In the genomic region with DNA sequence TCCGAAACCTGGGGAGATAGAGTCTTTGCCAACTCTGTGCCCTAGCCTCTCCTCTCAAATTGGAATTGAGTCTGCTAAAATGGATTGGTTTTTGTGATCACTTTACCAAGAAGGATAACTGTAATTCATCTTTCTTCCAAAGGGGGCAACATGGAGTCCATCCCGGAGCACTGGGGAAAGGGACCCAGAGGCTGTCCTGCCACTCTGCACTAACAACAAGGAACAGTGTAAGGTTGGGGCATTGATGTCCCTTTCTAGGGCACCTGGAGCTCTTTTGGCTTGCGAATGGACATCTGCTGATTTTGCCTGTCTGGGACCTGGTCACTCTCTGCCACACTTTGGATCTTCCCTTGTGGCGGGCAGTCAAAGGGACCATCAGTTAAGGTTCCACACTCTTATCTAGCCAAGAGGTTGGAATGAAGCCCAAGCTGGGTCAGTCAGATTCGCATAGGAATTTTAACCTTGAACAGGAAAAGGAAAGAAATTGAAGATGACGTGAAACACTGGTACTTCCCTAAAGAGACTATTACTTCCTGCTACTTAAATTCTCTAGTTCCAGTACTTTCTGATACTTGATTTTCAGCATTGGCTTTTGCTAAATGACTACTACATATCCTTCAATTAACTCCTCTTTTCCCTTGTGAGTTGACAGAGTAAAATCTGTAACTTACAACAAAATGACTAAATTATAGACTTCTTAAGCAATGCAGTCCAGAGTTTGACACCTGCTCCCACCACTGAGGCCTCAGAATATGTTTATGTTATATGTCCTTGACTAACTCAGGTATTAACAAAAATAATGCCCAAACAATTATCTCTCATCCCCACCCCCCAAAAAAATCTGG, we compare ENCODE assay signal across 8 cellular contexts.
A peak's percentile ranks its signal among the peaks of the same experiment; 100 is the strongest.
DNase-seq lines count a peak whose midpoint lies in the region; ATAC-seq and TF ChIP-seq lines count a peak whose summit lies in the region.

No MANE protein-coding gene starts in this region.

- H3K27me3 ChIP-seq in right atrium auricular region, result no peaks in the 10 kb centered on the region

- H3K36me3 ChIP-seq in right atrium auricular region, result no peaks in the 10 kb centered on the region

- no peaks in the 10 kb centered on the region for H3K9me3 ChIP-seq in right atrium auricular region

- TF ChIP-seq CTCF in AG04449 (IDR thresholded peaks at IDR 0.05; ENCODE audit: insufficient read depth, low read length, missing control alignments) (peak; percentile 15), RWPE1 (conservative IDR thresholded peaks at IDR 0.05; ENCODE audit: low read depth) (no peak), right atrium auricular region (IDR thresholded peaks at IDR 0.05) (peak; percentile 67 to 72)

- H3K4me3 ChIP-seq in AG04449 (ENCODE audit: low read depth, low read length) (no peak overlapping the region), right atrium auricular region (no peak overlapping the region)

- CTCF ChIA-PET in AG04449 (lab: Yijun Ruan, JAX), result interaction anchor here (1.7 to 5.7 kb wide), 2 partner anchors 8 to 9 kb away, joined by 8 to 32 read pairs; no protein-coding TSS in a partner anchor
- CTCF ChIA-PET in RWPE1 (lab: Yijun Ruan, JAX), result no interaction called here

- no peak for DNase-seq in AG04449 (ENCODE audit: low read depth, low spot score)
- DNase-seq in RWPE1 (ENCODE audit: low spot score), result peak; percentile 23
- no peak for DNase-seq in right atrium auricular region (ENCODE audit: low spot score)
- DNase-seq in hepatic stellate cell (ENCODE audit: low spot score), result no peak
- no peak for DNase-seq in GM03348 (ENCODE audit: low spot score)
- DNase-seq in GDM1 (lab: John Stamatoyannopoulos, UW), result no peak

- peaks cover 0 to 52% of the 10 kb centered on the region in 2 donors for H3K4me1 ChIP-seq in right atrium auricular region

- peak; percentile 46 for ATAC-seq in GM18907 (IDR thresholded peaks at IDR 0.05; ENCODE audit: unreplicated experiment)
- ATAC-seq in activated CD4-positive, CD25-positive, alpha-beta regulatory T cell treated with anti-CD3 and anti-CD28 coated beads, Interleukin-2, amount 50 U/mL, for 24 hours, result no peak

- H3K27ac ChIP-seq in RWPE1 (no peak overlapping the region), right atrium auricular region (no peak overlapping the region)

- POLR2A ChIA-PET in AG04449 (lab: Yijun Ruan, JAX) (no interaction called here), RWPE1 (lab: Yijun Ruan, JAX; ENCODE audit: low non-redundant PET) (no interaction called here)
